ENCODE assay signal across 1 cellular context in genomic region chr11:69644962-69645675, GRCh38.
TF ChIP-seq lines count a peak whose summit lies in the region.

No MANE protein-coding gene starts in this region.

TF ChIP-seq in SK-N-SH treated with all-trans-retinoic acid at 6 μM for 48 hours, 23 proteins besides CTCF, POLR2A, EP300 and RAD21 (continued from another document):
- TF ChIP-seq, protein P1, sequence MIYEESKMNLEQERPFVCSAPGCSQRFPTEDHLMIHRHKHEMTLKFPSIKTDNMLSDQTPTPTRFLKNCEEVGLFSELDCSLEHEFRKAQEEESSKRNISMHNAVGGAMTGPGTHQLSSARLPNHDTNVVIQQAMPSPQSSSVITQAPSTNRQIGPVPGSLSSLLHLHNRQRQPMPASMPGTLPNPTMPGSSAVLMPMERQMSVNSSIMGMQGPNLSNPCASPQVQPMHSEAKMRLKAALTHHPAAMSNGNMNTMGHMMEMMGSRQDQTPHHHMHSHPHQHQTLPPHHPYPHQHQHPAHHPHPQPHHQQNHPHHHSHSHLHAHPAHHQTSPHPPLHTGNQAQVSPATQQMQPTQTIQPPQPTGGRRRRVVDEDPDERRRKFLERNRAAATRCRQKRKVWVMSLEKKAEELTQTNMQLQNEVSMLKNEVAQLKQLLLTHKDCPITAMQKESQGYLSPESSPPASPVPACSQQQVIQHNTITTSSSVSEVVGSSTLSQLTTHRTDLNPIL (CRISPR knock-in tag; IDR thresholded peaks at IDR 0.05; ENCODE audit: low read depth) = no peak
